In the genomic region with DNA sequence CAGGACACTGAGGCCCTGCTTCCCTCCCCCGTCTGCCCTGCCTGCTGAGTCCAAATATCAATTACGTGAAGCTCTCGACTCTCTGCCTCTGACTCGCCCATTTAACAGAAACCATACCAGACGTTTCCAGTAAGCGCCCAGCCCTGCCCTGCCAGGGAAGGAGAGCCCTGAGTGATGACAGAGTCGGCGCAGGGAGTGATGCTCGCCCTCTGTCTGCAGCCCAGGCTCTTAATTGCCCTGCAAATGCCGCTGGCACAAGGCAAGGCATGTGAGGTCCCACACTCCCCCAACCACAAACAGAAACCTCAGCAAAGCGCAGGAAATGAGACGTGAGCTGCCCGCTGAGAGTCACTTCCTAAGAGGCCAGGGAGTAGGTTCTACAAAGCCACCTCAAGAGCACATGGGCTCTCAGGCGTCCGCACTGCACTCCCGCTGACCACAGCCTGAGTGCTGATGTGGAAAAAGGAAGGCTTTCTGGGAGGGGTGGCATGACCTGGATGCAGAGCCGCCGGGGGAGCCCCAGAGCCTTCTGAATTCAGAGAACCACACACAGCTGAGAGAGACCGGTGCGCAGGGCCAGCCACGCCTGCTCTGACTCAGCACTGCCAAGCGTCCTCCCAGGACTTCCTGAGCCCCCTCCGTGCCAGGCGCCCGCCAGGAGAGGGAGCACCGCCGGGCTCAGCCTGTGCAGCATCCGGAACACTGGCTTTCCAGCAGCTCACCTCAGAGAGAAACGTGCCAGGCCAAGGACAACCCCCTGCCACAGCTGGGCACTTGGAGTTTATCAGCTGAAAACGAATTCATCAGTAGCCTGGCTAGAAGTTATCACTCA, we compare ENCODE assay signal across 8 cellular contexts. TPM values are rescaled to one million over a fixed set of nuclear protein-coding genes. Genes with fewer than 3 reads are reported as not detected.
DNase-seq lines count a peak whose midpoint lies in the region; ATAC-seq, FAIRE-seq and TF ChIP-seq lines count a peak whose summit lies in the region.

No MANE protein-coding gene starts in this region.

- peak overlapping the region; percentile 16 to 27 (median 17) for H3K4me3 ChIP-seq in breast epithelium

- TF ChIP-seq POLR2A in GM12891 (IDR thresholded peaks at IDR 0.05; ENCODE audit: low read depth, low read length) (no peak), breast epithelium (IDR thresholded peaks at IDR 0.05) (no peak)

- H3K36me3 ChIP-seq in breast epithelium, result no peaks in the 10 kb centered on the region

- H3K9me3 ChIP-seq in breast epithelium, result no peaks in the 10 kb centered on the region

- ATAC-seq in HG02759 (IDR thresholded peaks at IDR 0.05; ENCODE audit: unreplicated experiment), result peak; percentile 51

- H3K27ac ChIP-seq in VCaP (peak overlapping the region; percentile 75), breast epithelium (peak overlapping the region; percentile 29 to 81)

- peak; percentile 69 for TF ChIP-seq CTCF in VCaP (conservative IDR thresholded peaks at IDR 0.05)
- TF ChIP-seq CTCF in breast epithelium (IDR thresholded peaks at IDR 0.05), result peak in 1 of 3 donors; percentile 32

- peak; percentile 54 for DNase-seq in GM12891 (ENCODE audit: insufficient read length, low spot score)
- DNase-seq in NCI-H1694 (lab: John Stamatoyannopoulos, UW), result peak; percentile 40
- DNase-seq in breast epithelium (ENCODE audit: low spot score in 2 of 2), result peak; percentile 67 to 71
- DNase-seq in inferior parietal cortex (ENCODE audit: extremely low spot score), result peak; percentile 65
- DNase-seq in smooth muscle cell of the brain vasculature (ENCODE audit: low read depth, low spot score), result peak; percentile 94
- DNase-seq in OCI-M2 (lab: John Stamatoyannopoulos, UW; ENCODE audit: unreplicated experiment), result no peak

- H3K27me3 ChIP-seq in breast epithelium, result peaks cover 0 to 22% of the 10 kb centered on the region in 2 donors

- peaks cover 0 to 4% of the 10 kb centered on the region in 2 donors for H3K4me1 ChIP-seq in breast epithelium

- intact Hi-C loops in breast epithelium (cut with DNase I; ENCODE audit: low total_unique reads), result loop anchor here (10.0 kb wide), 1 partner anchor 158 kb away; no protein-coding TSS in a partner anchor

- FAIRE-seq in GM12891 (lab: Jason Lieb, UNC), result peak; percentile 85

TF ChIP-seq in GM12891, 5 proteins besides CTCF, POLR2A, EP300 and RAD21:
- TF ChIP-seq POLR2AphosphoS5 (IDR thresholded peaks at IDR 0.05; ENCODE audit: low read depth, low read length), result no peak
- TF ChIP-seq PAX5 (IDR thresholded peaks at IDR 0.05; ENCODE audit: insufficient read depth, low read length, severe bottlenecking), result peak; percentile 8

RNA-seq across cellular contexts. Expression of a gene that starts 5.3 kb away (rescaled TPM):
- 0.36 TPM for polyA plus RNA-seq in GM12891 (2012; ENCODE audit: low read depth, missing spikeins)
- total RNA-seq in breast epithelium, result 10 to 100 TPM; 12.3 to 14.1 (median 13.9) TPM

RNA-seq across cellular contexts. Expression of a gene that starts 5.7 kb away (rescaled TPM):
- polyA plus RNA-seq in GM12891 (2012; ENCODE audit: low read depth, missing spikeins), result not detected
- 1 to 10 TPM in 1 of 3 donors, under 1 TPM in 1, not detected in 1; 0.15 to 2.0 TPM for total RNA-seq in breast epithelium

RNA-seq across cellular contexts. Expression of a gene that starts 55.8 kb away (rescaled TPM):
- polyA plus RNA-seq in GM12891 (2012; ENCODE audit: low read depth, missing spikeins), result 52.9 TPM
- total RNA-seq in breast epithelium, result 10 to 100 TPM; 35.7 to 52.7 (median 40.8) TPM
